Comparison of ENCODE assay signal across 1 cellular context in the genomic region with DNA sequence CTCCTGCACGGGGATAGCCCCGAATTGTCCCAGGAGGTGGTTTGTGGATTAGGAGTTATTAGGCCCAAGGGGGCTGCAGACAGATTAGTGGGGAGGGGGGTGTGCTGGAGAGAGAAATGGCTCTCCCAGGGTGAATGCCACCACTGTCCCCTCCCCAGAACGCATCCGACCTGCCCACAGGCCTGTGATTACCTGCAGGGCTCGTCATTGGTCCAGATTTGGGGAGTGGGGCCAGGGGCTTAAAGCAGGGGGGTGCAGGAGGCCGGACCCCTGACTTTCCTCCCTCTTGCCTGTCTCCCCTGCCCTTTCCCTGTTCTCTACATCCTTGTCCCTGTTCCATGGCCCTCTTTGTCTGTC.
TF ChIP-seq lines count a peak whose summit lies in the region.

No MANE protein-coding gene starts in this region.

TF ChIP-seq in HEK293, 187 proteins besides CTCF, POLR2A, EP300 and RAD21:
- TF ChIP-seq HOXA7 (CRISPR knock-in tag; IDR thresholded peaks at IDR 0.05; ENCODE audit: borderline replicate concordance) (no peak), ZNF654 (tag by site-specific recombination; IDR thresholded peaks at IDR 0.05; ENCODE audit: low read depth) (0 out of 2 replicates have a peak, but pooled peaks have one; percentile 1), ZNF223 (tag by site-specific recombination; IDR thresholded peaks at IDR 0.05) (no peak), ZNF341 (tag by site-specific recombination; IDR thresholded peaks at IDR 0.05; ENCODE audit: low read depth) (peak; percentile 60)
- TF ChIP-seq, protein P1, sequence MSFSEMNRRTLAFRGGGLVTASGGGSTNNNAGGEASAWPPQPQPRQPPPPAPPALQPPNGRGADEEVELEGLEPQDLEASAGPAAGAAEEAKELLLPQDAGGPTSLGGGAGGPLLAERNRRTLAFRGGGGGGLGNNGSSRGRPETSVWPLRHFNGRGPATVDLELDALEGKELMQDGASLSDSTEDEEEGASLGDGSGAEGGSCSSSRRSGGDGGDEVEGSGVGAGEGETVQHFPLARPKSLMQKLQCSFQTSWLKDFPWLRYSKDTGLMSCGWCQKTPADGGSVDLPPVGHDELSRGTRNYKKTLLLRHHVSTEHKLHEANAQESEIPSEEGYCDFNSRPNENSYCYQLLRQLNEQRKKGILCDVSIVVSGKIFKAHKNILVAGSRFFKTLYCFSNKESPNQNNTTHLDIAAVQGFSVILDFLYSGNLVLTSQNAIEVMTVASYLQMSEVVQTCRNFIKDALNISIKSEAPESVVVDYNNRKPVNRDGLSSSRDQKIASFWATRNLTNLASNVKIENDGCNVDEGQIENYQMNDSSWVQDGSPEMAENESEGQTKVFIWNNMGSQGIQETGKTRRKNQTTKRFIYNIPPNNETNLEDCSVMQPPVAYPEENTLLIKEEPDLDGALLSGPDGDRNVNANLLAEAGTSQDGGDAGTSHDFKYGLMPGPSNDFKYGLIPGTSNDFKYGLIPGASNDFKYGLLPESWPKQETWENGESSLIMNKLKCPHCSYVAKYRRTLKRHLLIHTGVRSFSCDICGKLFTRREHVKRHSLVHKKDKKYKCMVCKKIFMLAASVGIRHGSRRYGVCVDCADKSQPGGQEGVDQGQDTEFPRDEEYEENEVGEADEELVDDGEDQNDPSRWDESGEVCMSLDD (tag by site-specific recombination; IDR thresholded peaks at IDR 0.05): 0 out of 2 replicates have a peak, but pooled peaks have one; percentile 14
